Comparison of ENCODE assay signal across 8 cellular contexts in the genomic region with DNA sequence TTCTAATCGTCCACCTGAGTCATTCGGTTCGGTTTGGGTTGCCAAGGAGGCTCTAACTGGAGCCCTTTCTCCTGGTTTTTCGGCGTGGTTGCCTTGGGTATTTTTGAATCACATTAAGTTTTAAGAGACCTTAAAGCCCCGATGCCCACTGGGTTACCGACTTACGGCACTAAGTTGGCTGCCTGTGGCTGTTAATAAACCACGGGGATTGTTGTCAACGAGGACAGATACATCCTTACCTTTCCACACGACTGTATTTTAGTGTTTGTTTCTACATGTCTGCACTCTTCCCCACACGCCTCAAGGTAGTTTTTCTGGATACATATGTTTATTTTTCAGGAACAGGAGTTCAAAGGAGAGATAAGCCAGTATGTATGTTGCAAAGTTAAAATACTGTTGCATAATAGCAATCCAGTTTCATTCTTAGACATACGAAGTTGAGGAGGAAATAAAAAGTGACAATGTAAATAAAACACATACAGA. TPM values are rescaled to one million over a fixed set of nuclear protein-coding genes. Genes with fewer than 3 reads are reported as not detected.
A peak's percentile ranks its signal among the peaks of the same experiment; 100 is the strongest.
DNase-seq lines count a peak whose midpoint lies in the region; ATAC-seq and TF ChIP-seq lines count a peak whose summit lies in the region.

No MANE protein-coding gene starts in this region.

- H3K36me3 ChIP-seq in heart left ventricle (no peaks in the 10 kb centered on the region), endodermal cell (ENCODE audit: control insufficient read depth, insufficient read depth, low read length) (no peaks in the 10 kb centered on the region), osteoblast (ENCODE audit: insufficient read depth, low read length) (no peaks in the 10 kb centered on the region)

- ATAC-seq in heart left ventricle (no peak), GM18909 (IDR thresholded peaks at IDR 0.05; ENCODE audit: poor library complexity, unreplicated experiment) (no peak)

- H3K9me3 Mint-ChIP-seq in endodermal cell, result no peaks in the 10 kb centered on the region

- H4K20me1 ChIP-seq in osteoblast (ENCODE audit: insufficient read depth, low read length), result no peaks in the 10 kb centered on the region

- H3K27ac ChIP-seq in heart left ventricle, result peak overlapping the region in 10 of 12 donors; percentile 97 to 100 (median 100)
- no peak overlapping the region for H3K27ac ChIP-seq in endodermal cell (ENCODE audit: low read depth, low read length)
- no peak overlapping the region for H3K27ac ChIP-seq in osteoblast (ENCODE audit: low read depth, low read length)

- H3K36me3 Mint-ChIP-seq in endodermal cell (ENCODE audit: low read depth), result no peaks in the 10 kb centered on the region

- H3K4me1 ChIP-seq in heart left ventricle (peaks cover 0 to 16% (median 7%) of the 10 kb centered on the region in 12 donors), endodermal cell (ENCODE audit: control insufficient read depth, insufficient read depth, low read length) (peaks cover 9% of the 10 kb centered on the region), osteoblast (ENCODE audit: insufficient read depth, low read length) (peaks cover 11% of the 10 kb centered on the region)

- H3K9me3 ChIP-seq in heart left ventricle, result no peaks in the 10 kb centered on the region
- no peaks in the 10 kb centered on the region for H3K9me3 ChIP-seq in endodermal cell (ENCODE audit: control insufficient read depth, low read length)
- no peaks in the 10 kb centered on the region for H3K9me3 ChIP-seq in osteoblast (ENCODE audit: low read depth, low read length)

- peaks cover 42% of the 10 kb centered on the region for H3K79me2 ChIP-seq in osteoblast (ENCODE audit: insufficient read depth, low read length)

- TF ChIP-seq CTCF in heart left ventricle (IDR thresholded peaks at IDR 0.05) (no peak), endodermal cell (conservative IDR thresholded peaks at IDR 0.05) (no peak), osteoblast (IDR thresholded peaks at IDR 0.05; ENCODE audit: extremely low read depth, low read depth, low read length) (no peak)

- H3K4me3 ChIP-seq in heart left ventricle (peak overlapping the region in 11 of 12 donors; percentile 80 to 97 (median 94)), endodermal cell (ENCODE audit: low read length) (peak overlapping the region; percentile 96), osteoblast (ENCODE audit: insufficient read depth, low read length) (peak overlapping the region; percentile 93)

- no peak for DNase-seq in heart left ventricle
- DNase-seq in cardiac septum (ENCODE audit: low spot score), result no peak
- DNase-seq in SIG-M5 treated with dmso at 0.1 percent for 504 hours (lab: John Stamatoyannopoulos, UW; ENCODE audit: unreplicated experiment), result peak; percentile 80
- DNase-seq in endodermal cell, result peak; percentile 59
- DNase-seq in osteoblast (ENCODE audit: insufficient read length, low spot score, missing footprints), result peak; percentile 73
- no peak for DNase-seq in T1000 (lab: John Stamatoyannopoulos, UW)
- no peak for DNase-seq in HEK293T (ENCODE audit: extremely low spot score)

- H3K27me3 Mint-ChIP-seq in endodermal cell (ENCODE audit: insufficient read depth), result peaks cover 31% of the 10 kb centered on the region

- H3K27ac Mint-ChIP-seq in endodermal cell, result no peak overlapping the region

- TF ChIP-seq POLR2A in heart left ventricle (IDR thresholded peaks at IDR 0.05), result no peak

- H3K4me3 Mint-ChIP-seq in endodermal cell, result peak overlapping the region; percentile 91

- CTCF ChIA-PET in HEK293T (lab: Yijun Ruan, JAX), result no interaction called here

- H3K9ac ChIP-seq in endodermal cell (ENCODE audit: extremely low read depth, low read length, poor library complexity, severe bottlenecking), result peak overlapping the region; percentile 49

- H3K27me3 ChIP-seq in heart left ventricle (no peaks in the 10 kb centered on the region), endodermal cell (ENCODE audit: control insufficient read depth, insufficient read depth, low read length, poor library complexity, severe bottlenecking) (no peaks in the 10 kb centered on the region), osteoblast (ENCODE audit: insufficient read depth, low read length) (no peaks in the 10 kb centered on the region)

- peaks cover 22% of the 10 kb centered on the region for H3K4me1 Mint-ChIP-seq in endodermal cell

- intact Hi-C loops in heart left ventricle (cut with DNase I) (loop anchor here in 7 of 10 donors (2.0 to 10.0 kb wide), 7 partner anchors 27 to 267 kb away; no protein-coding TSS in a partner anchor), cardiac septum (cut with DNase I) (loop anchor here (5.0 kb wide), 2 partner anchors 40 to 90 kb away; no protein-coding TSS in a partner anchor)

- 6 to 11% (median 10%) methylated on average over 12 to 13 of the region's 13 CpGs for WGBS in heart left ventricle, 4 donors
- WGBS in endodermal cell (ENCODE audit: insufficient coverage in 1 of 2, insufficient read length in 1 of 2), 2 experiments, result 4 to 9% methylated on average over 8 to 13 of the region's 13 CpGs

- peak overlapping the region; percentile 77 for H2AFZ ChIP-seq in osteoblast (ENCODE audit: low read length)

- peak overlapping the region; percentile 100 for H3K4me2 ChIP-seq in osteoblast (ENCODE audit: insufficient read depth, low read length)

- POLR2A ChIA-PET in HEK293T (lab: Yijun Ruan, JAX), result no interaction called here

TF ChIP-seq in HEK293T, 16 proteins besides CTCF, POLR2A, EP300 and RAD21:
- TF ChIP-seq SP1 (IDR thresholded peaks at IDR 0.05) (no peak), HDGF (IDR thresholded peaks at IDR 0.05; ENCODE audit: borderline replicate concordance) (no peak), ELF4 (IDR thresholded peaks at IDR 0.05) (no peak; the same call in 1 of the 2 replicates), L3MBTL2 (conservative IDR thresholded peaks at IDR 0.05) (no peak), SUZ12 (IDR thresholded peaks at IDR 0.05) (no peak)
- TF ChIP-seq, protein P1, sequence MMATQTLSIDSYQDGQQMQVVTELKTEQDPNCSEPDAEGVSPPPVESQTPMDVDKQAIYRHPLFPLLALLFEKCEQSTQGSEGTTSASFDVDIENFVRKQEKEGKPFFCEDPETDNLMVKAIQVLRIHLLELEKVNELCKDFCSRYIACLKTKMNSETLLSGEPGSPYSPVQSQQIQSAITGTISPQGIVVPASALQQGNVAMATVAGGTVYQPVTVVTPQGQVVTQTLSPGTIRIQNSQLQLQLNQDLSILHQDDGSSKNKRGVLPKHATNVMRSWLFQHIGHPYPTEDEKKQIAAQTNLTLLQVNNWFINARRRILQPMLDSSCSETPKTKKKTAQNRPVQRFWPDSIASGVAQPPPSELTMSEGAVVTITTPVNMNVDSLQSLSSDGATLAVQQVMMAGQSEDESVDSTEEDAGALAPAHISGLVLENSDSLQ (IDR thresholded peaks at IDR 0.05), result no peak

RNA-seq across cellular contexts. Expression of gene ANP32A, which starts 1.2 kb away (rescaled TPM):
- total RNA-seq in heart left ventricle (100 to 1,000 TPM in 8 of 9 donors, 10 to 100 TPM in 1; 55.7 to 202 (median 142) TPM), cardiac septum (180 TPM), endodermal cell (100 to 1,000 TPM; 346 to 385 TPM), osteoblast (27.4 and 29.7 TPM in 2 replicates)
- polyA plus RNA-seq in heart left ventricle, result 100 to 1,000 TPM; 134 to 195 TPM
- 302 TPM for polyA plus RNA-seq in endodermal cell (2013, experiment 1 of 2)
- 289 TPM for polyA plus RNA-seq in endodermal cell (2013, experiment 2 of 2)

Comparison
In these comparisons a context has a peak if more than half of its experiments do, and no peak if none do; other contexts are left out.
1. DNase-seq: peak in SIG-M5 treated with dmso at 0.1 percent for 504 hours (single experiment), endodermal cell (single experiment) and osteoblast (single experiment); none in heart left ventricle (0 of 5), cardiac septum (single experiment), T1000 (single experiment) and HEK293T (single experiment).
2. H3K27ac ChIP-seq: peak in heart left ventricle (10 of 12); none in endodermal cell (single experiment) and osteoblast (single experiment).
3. Peak in every context shown above with its lines, with median percentiles within 50 percentile points of each other: H3K4me3 ChIP-seq.